Comparison of ENCODE assay signal across 13 cellular contexts in the genomic region with DNA sequence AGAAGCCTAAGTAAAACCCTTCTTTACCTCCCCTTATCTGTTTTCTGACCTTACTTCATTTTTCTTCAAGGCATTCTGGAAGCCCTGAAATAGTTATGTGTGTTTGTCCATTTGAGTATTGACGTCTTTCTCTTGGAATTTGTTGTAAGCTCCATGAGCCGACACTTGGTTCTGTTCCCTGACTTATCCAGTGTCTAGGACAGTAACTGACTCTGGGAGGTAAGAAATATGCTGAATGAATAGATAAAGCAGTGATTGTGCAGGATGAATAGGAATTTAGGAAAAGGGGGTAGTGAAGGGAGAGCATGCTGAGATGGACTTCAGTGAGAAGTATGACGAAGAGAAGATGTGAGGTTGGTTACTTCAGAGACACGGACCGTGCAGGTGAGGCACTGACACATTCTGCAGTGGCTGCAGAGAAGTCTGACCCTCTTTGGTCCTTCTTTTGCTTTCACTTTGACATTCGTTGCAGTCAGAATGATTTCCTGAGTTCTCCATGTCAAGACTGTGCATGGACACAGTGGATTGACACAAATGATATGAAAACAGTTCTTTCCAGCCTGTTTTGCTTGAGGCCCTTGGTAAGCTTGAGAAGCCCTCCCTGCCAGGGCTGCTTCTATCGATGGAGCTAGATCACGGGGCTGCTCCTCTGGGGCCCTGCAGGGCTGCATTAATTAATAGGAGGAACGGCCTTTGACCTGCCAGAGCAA.
DNase-seq lines count a peak whose midpoint lies in the region; ATAC-seq, FAIRE-seq and TF ChIP-seq lines count a peak whose summit lies in the region.
"Had no signal": no experiment of that assay in that cellular context is flagged by ENCODE, and none has a peak within 500 bp of the region (broad histone marks: within the 10 kb centered on the region; RNA-seq: fewer than 3 reads in every experiment).

No MANE protein-coding gene starts in this region.

- no peak for TF ChIP-seq CTCF in GM20000 (IDR thresholded peaks at IDR 0.05; ENCODE audit: extremely low read depth, missing control alignments)
- no peak for TF ChIP-seq CTCF in ovary (IDR thresholded peaks at IDR 0.05)

- no peak for DNase-seq in GM12891 (ENCODE audit: insufficient read length, low spot score)
- DNase-seq in GM20000 (ENCODE audit: low spot score) = peak; percentile 32
- peak; percentile 53 for DNase-seq in kidney tubule cell (ENCODE audit: low spot score)
- no peak for DNase-seq in NCI-H510A (lab: John Stamatoyannopoulos, UW)
- DNase-seq in ovary = no peak
- no peak for DNase-seq in G401 (ENCODE audit: low spot score)
- DNase-seq in NK-92 treated with Interleukin-12 subunit alpha and Interleukin-12 subunit beta, amount 100 ng/mL, for 24 hours (lab: John Stamatoyannopoulos, UW) = no peak
- DNase-seq: activated naive CD4-positive, alpha-beta T cell; Caco-2; NCI-H510A treated with DMSO at 0.1 percent for 48 hours had no signal

- H3K27me3 ChIP-seq in ovary = no peaks in the 10 kb centered on the region
- H3K27me3 ChIP-seq: right atrium auricular region had no signal

- TF ChIP-seq EP300 in ovary (IDR thresholded peaks at IDR 0.05) = no peak

- TF ChIP-seq POLR2A in GM12891 (IDR thresholded peaks at IDR 0.05; ENCODE audit: low read depth, low read length) (no peak), ovary (IDR thresholded peaks at IDR 0.05) (no peak)

- H3K4me1 ChIP-seq in ovary (ENCODE audit: insufficient read depth) = no peaks in the 10 kb centered on the region
- H3K4me1 ChIP-seq: Caco-2, right atrium auricular region had no signal

- H3K4me3 ChIP-seq in ovary = no peak overlapping the region
- H3K4me3 ChIP-seq: right atrium auricular region had no signal

- FAIRE-seq in GM12891 (lab: Jason Lieb, UNC) = peak; percentile 86
- FAIRE-seq: keratinocyte had no signal

- intact Hi-C loops in ovary (cut with DNase I) = no loop called here

- WGBS in ovary, 3 donors = 59 to 61% (median 59%) methylated on average over 9 of the region's 9 CpGs

- H3K27ac ChIP-seq in ovary = no peak overlapping the region
- H3K27ac ChIP-seq: right atrium auricular region had no signal

- in situ Hi-C loops in G401 (cut with HindIII; ENCODE audit: low sequenced_read_pairs) = no loop called here

- ATAC-seq in HG03520 (IDR thresholded peaks at IDR 0.05; ENCODE audit: unreplicated experiment) = peak; percentile 38

- H3K9me3 ChIP-seq in ovary = no peaks in the 10 kb centered on the region
- H3K9me3 ChIP-seq: Caco-2, right atrium auricular region had no signal

- no peaks in the 10 kb centered on the region for H3K36me3 ChIP-seq in ovary
- H3K36me3 ChIP-seq: right atrium auricular region had no signal

TF ChIP-seq in GM12891, 5 proteins besides CTCF, POLR2A, EP300 and RAD21:
- no peak for TF ChIP-seq POU2F2 (IDR thresholded peaks at IDR 0.05; ENCODE audit: low read depth, low read length)
- TF ChIP-seq PAX5 (IDR thresholded peaks at IDR 0.05; ENCODE audit: insufficient read depth, low read length, severe bottlenecking) = no peak
- TF ChIP-seq POLR2AphosphoS5 (IDR thresholded peaks at IDR 0.05; ENCODE audit: low read depth, low read length) = no peak
- no peak for TF ChIP-seq SPI1 (IDR thresholded peaks at IDR 0.05; ENCODE audit: low read depth, low read length)
- TF ChIP-seq TAF1 (IDR thresholded peaks at IDR 0.05; ENCODE audit: low read depth, low read length) = no peak

Comparison
In these comparisons a context has a peak if more than half of its experiments do, and no peak if none do; other contexts are left out.
1. DNase-seq: peak in GM20000 (single experiment) and kidney tubule cell (single experiment); none in GM12891 (single experiment), NCI-H510A (single experiment), ovary (0 of 5), G401 (single experiment) and NK-92 treated with Interleukin-12 subunit alpha and Interleukin-12 subunit beta, amount 100 ng/mL, for 24 hours (single experiment).